Comparison of ENCODE assay signal across 16 cellular contexts in the genomic region with DNA sequence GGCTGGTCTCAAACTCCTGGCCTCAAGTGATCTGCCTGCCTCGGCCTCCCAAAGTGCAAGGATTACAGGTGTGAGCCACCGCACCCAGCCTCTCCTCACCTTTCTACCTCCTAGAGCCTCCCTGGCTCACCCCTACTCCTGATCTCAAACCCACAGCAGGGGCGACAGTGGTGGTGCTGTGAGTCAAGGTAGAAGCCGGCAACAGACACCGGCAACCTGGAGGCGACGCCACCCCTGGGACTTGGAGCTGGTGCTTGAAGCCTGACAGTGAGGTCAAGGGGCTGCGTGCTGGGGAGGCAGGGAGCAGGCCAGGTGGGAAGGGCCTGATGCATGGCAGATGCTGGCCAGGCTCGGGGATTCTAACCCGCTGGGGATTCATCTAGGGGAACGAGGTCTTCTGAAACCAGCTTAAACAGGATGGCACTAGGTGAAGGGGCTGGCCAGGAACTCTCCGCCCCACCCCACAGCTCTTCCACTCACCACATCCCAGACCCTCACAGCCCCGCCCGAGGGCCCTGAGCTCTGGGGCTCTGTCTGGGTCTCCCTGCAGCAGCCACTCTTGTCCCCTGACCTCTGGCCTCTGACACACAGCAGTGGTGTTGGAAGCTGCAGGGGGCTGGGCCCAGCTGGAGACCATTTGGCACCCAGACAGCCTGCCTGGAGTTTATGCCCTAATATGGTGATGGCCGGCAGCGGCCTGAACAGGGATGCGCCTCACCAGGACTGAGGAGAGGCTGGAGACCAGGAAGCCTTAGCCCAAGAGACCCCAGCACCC. TPM values are rescaled to one million over a fixed set of nuclear protein-coding genes. Genes with fewer than 3 reads are reported as not detected.
DNase-seq lines count a peak whose midpoint lies in the region; ATAC-seq, FAIRE-seq and TF ChIP-seq lines count a peak whose summit lies in the region.
"Had no signal": no experiment of that assay in that cellular context is flagged by ENCODE, and none has a peak within 500 bp of the region (broad histone marks: within the 10 kb centered on the region; RNA-seq: fewer than 3 reads in every experiment).

No MANE protein-coding gene starts in this region.

- H3K9me3 ChIP-seq in HepG2 (ENCODE audit: low read length) (no peaks in the 10 kb centered on the region), right lobe of liver (no peaks in the 10 kb centered on the region), heart right ventricle (no peaks in the 10 kb centered on the region), muscle layer of duodenum (ENCODE audit: control insufficient read depth in 1 of 2, low read length in 2 of 2) (no peaks in the 10 kb centered on the region), neural progenitor cell (ENCODE audit: low read depth) (no peaks in the 10 kb centered on the region), tibial artery (no peaks in the 10 kb centered on the region)

- H4K20me1 ChIP-seq in HepG2 (ENCODE audit: insufficient read depth, low read length) (no peaks in the 10 kb centered on the region), neural progenitor cell (ENCODE audit: low read depth) (no peaks in the 10 kb centered on the region)

- TF ChIP-seq EP300 in HepG2 (IDR thresholded peaks at IDR 0.05; ENCODE audit: low read depth in 2 of 2, low read length in 2 of 2) (no peak), HepG2 (CRISPR knock-in tag; IDR thresholded peaks at IDR 0.05; ENCODE audit: borderline replicate concordance) (no peak)

- in situ Hi-C loops in HepG2 (cut with HindIII; ENCODE audit: extremely low pct_ligation_motif_present, low pct_unique_long_range_greater_than_20kb), result no loop called here

- CTCF ChIA-PET in HepG2 (lab: Yijun Ruan, JAX; ENCODE audit: low intra/inter-chr PET ratio, low total read pairs), result no interaction called here

- H3K4me1 Mint-ChIP-seq in neural progenitor cell, result peaks cover 24% of the 10 kb centered on the region

- no peak for TF ChIP-seq POLR2A in HepG2 (IDR thresholded peaks at IDR 0.05; ENCODE audit: insufficient read depth in 1 of 2, low read depth in 2 of 2, low read length in 2 of 2)
- TF ChIP-seq POLR2A in right lobe of liver (IDR thresholded peaks at IDR 0.05), result no peak

- H3K27me3 ChIP-seq in HepG2 (ENCODE audit: control insufficient read depth in 1 of 2, insufficient read depth in 2 of 2, low read length in 2 of 2) (peaks cover 3 to 43% of the 10 kb centered on the region in 2 experiments; a peak in 4 of 5 replicates), right lobe of liver (no peaks in the 10 kb centered on the region), heart right ventricle (peaks cover 0 to 60% (median 32%) of the 10 kb centered on the region in 7 donors), muscle layer of duodenum (ENCODE audit: low read depth, low read length) (no peaks in the 10 kb centered on the region), neural progenitor cell (no peaks in the 10 kb centered on the region), tibial artery (peaks cover 0 to 64% of the 10 kb centered on the region in 2 donors), foreskin keratinocyte (peaks cover 68% of the 10 kb centered on the region)

- H3K27ac Mint-ChIP-seq in neural progenitor cell, result no peak overlapping the region
- H3K27ac Mint-ChIP-seq: activated CD8-positive, alpha-beta T cell treated with anti-CD3 and anti-CD28 coated beads, Interleukin-2, amount 10 ng/mL, durations not matched to agents 7 days and 5 days; natural killer cell treated with Interleukin-12 subunit alpha and Interleukin-12 subunit beta and Interleukin-15 and Interleukin-18, amount 100 ng/mL, for 72 hours had no signal

- H3K27ac ChIP-seq in HepG2 (ENCODE audit: extremely low read length, insufficient read depth, low read length) (no peak overlapping the region), right lobe of liver (no peak overlapping the region), heart right ventricle (peak overlapping the region in 8 of 10 donors; percentile 52 to 93 (median 88)), muscle layer of duodenum (ENCODE audit: low read length) (peak overlapping the region; percentile 83), neural progenitor cell (no peak overlapping the region), tibial artery (peak overlapping the region in 1 of 2 donors; percentile 16), foreskin keratinocyte (no peak overlapping the region)

- BruUV-seq in HepG2 (replicated peaks; lab: Mats Ljungman, UMichigan), result no TSS peak

- DNase-seq in HepG2 (ENCODE audit: low spot score), result no peak
- DNase-seq in right lobe of liver, result no peak
- DNase-seq in heart right ventricle, result no peak
- DNase-seq in neural progenitor cell (ENCODE audit: low spot score), result no peak
- DNase-seq in pons (ENCODE audit: low spot score), result no peak
- DNase-seq in tibial artery, result no peak
- no peak for DNase-seq in foreskin keratinocyte
- DNase-seq: activated CD8-positive, alpha-beta T cell treated with anti-CD3 and anti-CD28 coated beads, Interleukin-2, amount 10 ng/mL, durations not matched to agents 7 days and 5 days; anterior cingulate cortex; NCI-H187 treated with DMSO at 0.1 percent for 48 hours; stimulated activated CD4-positive, alpha-beta T cell treated with anti-CD3 and anti-CD28 coated beads, Interleukin-4, amount 100 ng/mL, for 1 hour; stimulated activated CD8-positive, alpha-beta memory T cell treated with anti-CD3 and anti-CD28 coated beads, Interleukin-4, amount 100 ng/mL, for 48 hours; WERI-Rb-1 had no signal

- H3K36me3 ChIP-seq in HepG2 (replicated peaks in 1 of 2; ENCODE audit: control insufficient read depth in 1 of 2, insufficient read depth in 2 of 2, low read length in 2 of 2), result no peaks in the 10 kb centered on the region
- H3K36me3 ChIP-seq in right lobe of liver, result no peaks in the 10 kb centered on the region
- peaks cover 0 to 5% (median 0%) of the 10 kb centered on the region in 9 donors for H3K36me3 ChIP-seq in heart right ventricle
- no peaks in the 10 kb centered on the region for H3K36me3 ChIP-seq in muscle layer of duodenum (ENCODE audit: control insufficient read depth in 1 of 2, insufficient read depth in 2 of 2, low read length in 2 of 2)
- H3K36me3 ChIP-seq in neural progenitor cell, result no peaks in the 10 kb centered on the region
- no peaks in the 10 kb centered on the region for H3K36me3 ChIP-seq in tibial artery

- H3F3A ChIP-seq in neural progenitor cell (ENCODE audit: low read depth), result no peaks in the 10 kb centered on the region

- intact Hi-C loops in HepG2 (cut with micrococcal nuclease; ENCODE audit: unreplicated experiment) (no loop called here), right lobe of liver (cut with DNase I) (no loop called here), heart right ventricle (cut with DNase I) (loop anchor here in 5 of 10 donors (2.0 to 10.0 kb wide), 6 partner anchors 25 to 153 kb away; no protein-coding TSS in a partner anchor), tibial artery (cut with DNase I; ENCODE audit: low total_unique reads) (no loop called here)

- ATAC-seq in HepG2, result no peak
- no peak for ATAC-seq in right lobe of liver
- ATAC-seq in heart right ventricle, result no peak
- ATAC-seq in foreskin keratinocyte, result no peak
- ATAC-seq: activated CD8-positive, alpha-beta T cell treated with anti-CD3 and anti-CD28 coated beads, Interleukin-2, amount 10 ng/mL, durations not matched to agents 7 days and 5 days; natural killer cell treated with Interleukin-12 subunit alpha and Interleukin-12 subunit beta and Interleukin-15 and Interleukin-18, amount 100 ng/mL, for 72 hours had no signal

- H3K4me1 ChIP-seq in HepG2 (ENCODE audit: insufficient read depth, low read length), result no peaks in the 10 kb centered on the region
- no peaks in the 10 kb centered on the region for H3K4me1 ChIP-seq in right lobe of liver
- H3K4me1 ChIP-seq in heart right ventricle, result peaks cover 17 to 94% (median 52%) of the 10 kb centered on the region in 9 donors
- H3K4me1 ChIP-seq in muscle layer of duodenum (ENCODE audit: control insufficient read depth in 1 of 2, insufficient read depth in 2 of 2, low read length in 2 of 2), result peaks cover 0 to 59% of the 10 kb centered on the region in 2 donors
- H3K4me1 ChIP-seq in neural progenitor cell, result no peaks in the 10 kb centered on the region
- H3K4me1 ChIP-seq in tibial artery, result peaks cover 0 to 10% (median 3%) of the 10 kb centered on the region in 4 donors
- H3K4me1 ChIP-seq in foreskin keratinocyte, result no peaks in the 10 kb centered on the region

- H3K9ac ChIP-seq in HepG2 (ENCODE audit: insufficient read depth, low read depth, low read length) (no peak overlapping the region), neural progenitor cell (no peak overlapping the region)

- peaks cover 19% of the 10 kb centered on the region for H3K27me3 Mint-ChIP-seq in neural progenitor cell (ENCODE audit: insufficient read depth, low read depth)

- H3K79me2 ChIP-seq in HepG2 (ENCODE audit: insufficient read depth, low read length) (no peaks in the 10 kb centered on the region), neural progenitor cell (ENCODE audit: low read depth) (no peaks in the 10 kb centered on the region)

- H3K9me3 Mint-ChIP-seq in neural progenitor cell, result no peaks in the 10 kb centered on the region
- H3K9me3 Mint-ChIP-seq: natural killer cell treated with Interleukin-12 subunit alpha and Interleukin-12 subunit beta and Interleukin-15 and Interleukin-18, amount 100 ng/mL, for 72 hours had no signal

- no peak overlapping the region for H3K4me2 ChIP-seq in HepG2 (ENCODE audit: low read depth, low read length)
- H3K4me2 ChIP-seq in neural progenitor cell, result no peak overlapping the region

- H3K4me3 ChIP-seq in HepG2 (replicated peaks in 1 of 3; ENCODE audit: insufficient read depth in 1 of 3, low read depth in 2 of 3, low read length in 3 of 3), result no peak overlapping the region
- no peak overlapping the region for H3K4me3 ChIP-seq in right lobe of liver
- no peak overlapping the region for H3K4me3 ChIP-seq in heart right ventricle
- no peak overlapping the region for H3K4me3 ChIP-seq in muscle layer of duodenum (ENCODE audit: low read depth in 1 of 2, low read length in 2 of 2)
- no peak overlapping the region for H3K4me3 ChIP-seq in neural progenitor cell
- no peak overlapping the region for H3K4me3 ChIP-seq in tibial artery

- no peak for TF ChIP-seq RAD21 in HepG2 (CRISPR knock-in tag; IDR thresholded peaks at IDR 0.05)

- FAIRE-seq in HepG2 (lab: Jason Lieb, UNC), result no peak
- FAIRE-seq: colon had no signal

- POLR2A ChIA-PET in HepG2 (lab: Yijun Ruan, JAX), result interaction anchor here (0.7 kb wide), 1 partner anchor 13 kb away, joined by 3 read pairs; no protein-coding TSS in a partner anchor

- TF ChIP-seq CTCF in HepG2 (CRISPR knock-in tag; IDR thresholded peaks at IDR 0.05) (no peak), right lobe of liver (IDR thresholded peaks at IDR 0.05) (no peak), heart right ventricle (IDR thresholded peaks at IDR 0.05) (no peak), neural progenitor cell (IDR thresholded peaks at IDR 0.05) (no peak), tibial artery (IDR thresholded peaks at IDR 0.05) (no peak), foreskin keratinocyte (conservative IDR thresholded peaks at IDR 0.05) (no peak)

- 17% methylated on average over 5 of the region's 17 CpGs for WGBS in HepG2 (ENCODE audit: low lambda C conversion rate)
- WGBS in right lobe of liver (ENCODE audit: insufficient coverage, low coverage, low lambda C conversion rate, missing lambda C conversion rate), result 71% methylated on average over 4 of the region's 17 CpGs
- WGBS in heart right ventricle, 2 donors, result 66 to 75% methylated on average over 17 of the region's 17 CpGs

- H2AFZ ChIP-seq in HepG2 (ENCODE audit: low read length), result no peak overlapping the region
- no peak overlapping the region for H2AFZ ChIP-seq in neural progenitor cell (replicated peaks)

- no peak overlapping the region for H3K4me3 Mint-ChIP-seq in neural progenitor cell
- H3K4me3 Mint-ChIP-seq: activated CD8-positive, alpha-beta T cell treated with anti-CD3 and anti-CD28 coated beads, Interleukin-2, amount 10 ng/mL, durations not matched to agents 7 days and 5 days; natural killer cell treated with Interleukin-12 subunit alpha and Interleukin-12 subunit beta and Interleukin-15 and Interleukin-18, amount 100 ng/mL, for 72 hours had no signal

- H3K36me3 Mint-ChIP-seq in neural progenitor cell, result peaks cover 4% of the 10 kb centered on the region
- H3K36me3 Mint-ChIP-seq: natural killer cell treated with Interleukin-12 subunit alpha and Interleukin-12 subunit beta and Interleukin-15 and Interleukin-18, amount 100 ng/mL, for 72 hours had no signal

RNA-seq across cellular contexts. Expression of a gene that starts 16.4 kb away (rescaled TPM):
- 0.11 TPM in 1 of 2 replicates, not detected in the other for total RNA-seq in HepG2 (2016; rRNA removed; fragmentation: Illumina TruSeq; extraction: Trizol)
- total RNA-seq in HepG2 (2016; cell fraction: cytosol; rRNA removed; fragmentation: Illumina TruSeq; extraction: Trizol; ENCODE audit: low read depth), result not detected in 2 replicates
- total RNA-seq in HepG2 (2016; cell fraction: insoluble cytoplasmic fraction; rRNA removed; fragmentation: Illumina TruSeq; extraction: Trizol), result 0.13 TPM in 1 of 2 replicates, not detected in the other
- 0.07 and 0.09 TPM in 2 replicates for total RNA-seq in HepG2 (2016; cell fraction: membrane; rRNA removed; fragmentation: Illumina TruSeq; extraction: Trizol)
- total RNA-seq in HepG2 (2016; cell fraction: nucleus; rRNA removed; fragmentation: Illumina TruSeq; extraction: Trizol), result 0.09 and 0.28 TPM in 2 replicates
- 0.09 and 0.12 TPM in 2 replicates for polyA plus RNA-seq in HepG2 (2011; rRNA removed)
- polyA plus RNA-seq in HepG2 (2011; cell fraction: cytosol; rRNA removed), result 0.09 and 0.11 TPM in 2 replicates
- 0.32 and 0.38 TPM in 2 replicates for polyA plus RNA-seq in HepG2 (2011; cell fraction: nucleus; rRNA removed)
- polyA plus RNA-seq in HepG2 (2012), result 0.07 TPM in 1 of 2 replicates, not detected in the other
- polyA plus RNA-seq in HepG2 (2016; cell fraction: cytosol; fragmentation: Illumina TruSeq; extraction: Trizol; ENCODE audit: low read depth), result 0.03 TPM in 1 of 2 replicates, not detected in the other
- not detected in 2 replicates for polyA plus RNA-seq in HepG2 (2016; cell fraction: insoluble cytoplasmic fraction; fragmentation: Illumina TruSeq; extraction: Trizol; ENCODE audit: low read depth)
- 0.06 TPM in 1 of 2 replicates, not detected in the other for polyA plus RNA-seq in HepG2 (2016; cell fraction: membrane; fragmentation: Illumina TruSeq; extraction: Trizol; ENCODE audit: low read depth)
- not detected in 2 replicates for polyA plus RNA-seq in HepG2 (2016; cell fraction: nucleus; fragmentation: Illumina TruSeq; extraction: Trizol; ENCODE audit: insufficient read depth, low read depth)
- 0.74 and 1.2 TPM in 2 replicates for polyA minus RNA-seq in HepG2 (2011; rRNA and poly(A)+ RNA removed; ENCODE audit: low replicate concordance)
- polyA minus RNA-seq in HepG2 (2011; cell fraction: cytosol; rRNA and poly(A)+ RNA removed), result 0.30 TPM in 1 of 2 replicates, not detected in the other
- polyA minus RNA-seq in HepG2 (2011; cell fraction: nucleus; rRNA and poly(A)+ RNA removed), result 0.13 TPM in 1 of 2 replicates, not detected in the other
- total RNA-seq in right lobe of liver, result under 1 TPM in 5 of 6 experiments, not detected in 1; 0.11 to 0.69 (median 0.18) TPM
- total RNA-seq in heart right ventricle, result 100 to 1,000 TPM in 1 of 10 donors, 10 to 100 TPM in 9; 63.2 to 126 (median 78.4) TPM
- 10 to 100 TPM; 50.2 to 99.9 TPM for polyA plus RNA-seq in heart right ventricle
- total RNA-seq in neural progenitor cell (ENCODE audit: low replicate concordance), result 2.6 and 11.1 TPM in 2 replicates
- total RNA-seq in foreskin keratinocyte, result not detected in 2 replicates
- not detected in 2 replicates for polyA plus RNA-seq in foreskin keratinocyte
- total RNA-seq: activated CD8-positive, alpha-beta T cell treated with anti-CD3 and anti-CD28 coated beads, Interleukin-2, amount 10 ng/mL, durations not matched to agents 7 days and 5 days had no signal

RNA-seq across cellular contexts. Expression of a gene that starts 29.1 kb away (rescaled TPM):
- total RNA-seq in HepG2 (2016; rRNA removed; fragmentation: Illumina TruSeq; extraction: Trizol) (3.7 and 4.8 TPM in 2 replicates), right lobe of liver (1 to 10 TPM; 2.4 to 9.2 (median 5.0) TPM), heart right ventricle (10 to 100 TPM in 9 of 10 donors, 1 to 10 TPM in 1; 10.0 to 53.3 (median 13.3) TPM), neural progenitor cell (ENCODE audit: low replicate concordance) (1.3 and 11.0 TPM in 2 replicates), foreskin keratinocyte (3.4 and 5.3 TPM in 2 replicates)
- total RNA-seq in HepG2 (2016; cell fraction: cytosol; rRNA removed; fragmentation: Illumina TruSeq; extraction: Trizol; ENCODE audit: low read depth), result 2.6 and 2.9 TPM in 2 replicates
- 4.2 and 4.4 TPM in 2 replicates for total RNA-seq in HepG2 (2016; cell fraction: insoluble cytoplasmic fraction; rRNA removed; fragmentation: Illumina TruSeq; extraction: Trizol)
- total RNA-seq in HepG2 (2016; cell fraction: membrane; rRNA removed; fragmentation: Illumina TruSeq; extraction: Trizol), result 3.6 and 5.1 TPM in 2 replicates
- total RNA-seq in HepG2 (2016; cell fraction: nucleus; rRNA removed; fragmentation: Illumina TruSeq; extraction: Trizol), result 3.2 and 5.3 TPM in 2 replicates
- polyA plus RNA-seq in HepG2 (2011; rRNA removed) (7.5 and 10.1 TPM in 2 replicates), heart right ventricle (10 to 100 TPM; 11.1 to 25.5 TPM), foreskin keratinocyte (2.1 and 6.0 TPM in 2 replicates)
- 5.8 and 10.0 TPM in 2 replicates for polyA plus RNA-seq in HepG2 (2011; cell fraction: cytosol; rRNA removed)
- polyA plus RNA-seq in HepG2 (2011; cell fraction: nucleus; rRNA removed), result 17.6 and 19.9 TPM in 2 replicates
- polyA plus RNA-seq in HepG2 (2012), result 4.8 and 5.0 TPM in 2 replicates
- 3.9 and 4.8 TPM in 2 replicates for polyA plus RNA-seq in HepG2 (2016; cell fraction: cytosol; fragmentation: Illumina TruSeq; extraction: Trizol; ENCODE audit: low read depth)
- 7.8 and 8.1 TPM in 2 replicates for polyA plus RNA-seq in HepG2 (2016; cell fraction: insoluble cytoplasmic fraction; fragmentation: Illumina TruSeq; extraction: Trizol; ENCODE audit: low read depth)
- 5.6 and 8.0 TPM in 2 replicates for polyA plus RNA-seq in HepG2 (2016; cell fraction: membrane; fragmentation: Illumina TruSeq; extraction: Trizol; ENCODE audit: low read depth)
- 5.7 and 8.2 TPM in 2 replicates for polyA plus RNA-seq in HepG2 (2016; cell fraction: nucleus; fragmentation: Illumina TruSeq; extraction: Trizol; ENCODE audit: insufficient read depth, low read depth)
- polyA minus RNA-seq in HepG2 (2011; rRNA and poly(A)+ RNA removed; ENCODE audit: low replicate concordance), result 0.65 and 23.1 TPM in 2 replicates
- polyA minus RNA-seq in HepG2 (2011; cell fraction: cytosol; rRNA and poly(A)+ RNA removed), result 8.4 and 12.0 TPM in 2 replicates
- 5.0 and 6.3 TPM in 2 replicates for polyA minus RNA-seq in HepG2 (2011; cell fraction: nucleus; rRNA and poly(A)+ RNA removed)

Comparison
In these comparisons a context has a peak if more than half of its experiments do, and no peak if none do; other contexts are left out.
1. H3K27ac ChIP-seq: peak in heart right ventricle (8 of 10) and muscle layer of duodenum (single experiment); none in HepG2 (single experiment), right lobe of liver (0 of 3), neural progenitor cell (single experiment) and foreskin keratinocyte (single experiment).